ENCODE assay signal across 22 cellular contexts in the genomic region with DNA sequence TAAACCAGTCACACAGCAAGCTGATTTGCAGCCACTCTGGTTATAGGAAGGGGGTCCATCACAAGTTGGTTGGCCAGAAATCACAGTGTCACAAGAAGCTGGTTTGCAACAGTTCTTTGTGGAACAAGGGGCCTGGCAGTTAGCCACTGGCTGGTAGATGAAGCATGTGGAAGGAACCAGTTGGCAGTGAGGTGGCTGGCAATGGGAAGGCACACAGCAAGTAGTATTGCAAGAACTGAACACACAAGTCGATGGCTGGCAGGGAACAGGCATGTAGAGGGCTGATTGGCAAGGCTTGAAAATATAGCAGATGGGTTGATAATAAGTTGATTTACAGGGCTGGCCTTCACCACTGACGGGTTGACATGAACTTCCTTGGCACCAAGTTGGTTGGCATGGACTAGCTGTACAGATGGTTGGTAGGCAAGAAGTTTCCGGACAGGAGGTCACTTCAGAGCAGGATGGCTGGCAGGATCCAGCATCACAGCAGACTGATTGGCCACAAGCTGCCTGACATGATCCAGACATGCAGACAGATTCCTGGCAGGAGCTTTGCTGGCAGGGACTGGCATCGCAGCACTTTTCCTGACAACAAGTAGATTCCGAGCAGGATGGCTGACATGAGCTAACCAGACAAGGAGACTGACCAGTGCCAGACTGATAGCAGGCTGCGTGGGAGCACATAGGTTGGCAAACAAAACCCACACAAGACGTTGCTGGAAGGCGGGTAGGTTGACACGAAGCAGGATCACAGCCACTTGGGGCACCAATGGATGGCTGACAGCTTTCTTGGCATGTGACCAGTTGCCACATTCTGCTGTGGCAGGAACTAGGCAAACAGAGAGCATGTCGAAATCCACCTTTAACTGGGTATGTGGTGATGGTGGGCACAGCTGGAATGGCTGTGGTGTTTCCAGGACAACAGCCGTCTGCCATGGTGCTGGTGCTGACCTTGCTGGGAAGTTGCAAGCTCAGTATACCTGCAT. TPM values are rescaled to one million over a fixed set of nuclear protein-coding genes. Genes with fewer than 3 reads are reported as not detected.
A peak's percentile ranks its signal among the peaks of the same experiment; 100 is the strongest.
DNase-seq lines count a peak whose midpoint lies in the region; ATAC-seq, FAIRE-seq and TF ChIP-seq lines count a peak whose summit lies in the region.
"Had no signal": no experiment of that assay in that cellular context is flagged by ENCODE, and none has a peak within 500 bp of the region (broad histone marks: within the 10 kb centered on the region; RNA-seq: fewer than 3 reads in every experiment).

A gene with protein sequence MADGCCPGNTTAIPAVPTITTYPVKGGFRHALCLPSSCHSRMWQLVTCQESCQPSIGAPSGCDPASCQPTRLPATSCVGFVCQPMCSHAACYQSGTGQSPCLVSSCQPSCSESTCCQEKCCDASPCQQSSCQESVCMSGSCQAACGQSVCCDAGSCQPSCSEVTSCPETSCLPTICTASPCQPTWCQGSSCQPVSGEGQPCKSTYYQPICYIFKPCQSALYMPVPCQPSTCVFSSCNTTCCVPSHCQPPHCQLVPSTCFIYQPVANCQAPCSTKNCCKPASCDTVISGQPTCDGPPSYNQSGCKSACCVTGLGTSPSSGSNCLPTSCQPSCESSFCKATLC (minus strand): TSS at position 936 of the 986 bp plus-strand sequence. CDS start 0 bp downstream, at position 936.

- H2BK5ac ChIP-seq in IMR-90 (ENCODE audit: low read depth, low read length, poor library complexity, severe bottlenecking): no peak within 1 kb of the TSS

- 47% methylated on average over 7 of the region's 11 CpGs; no CpG with 5 or more reads in 1 of the 2 experiments for WGBS in IMR-90 (ENCODE audit: extremely low coverage in 2 of 2, insufficient read length in 1 of 2), 2 experiments
- WGBS in mammary epithelial cell (ENCODE audit: low coverage, missing lambda C conversion rate): 18% methylated on average over 8 of the region's 11 CpGs
- 36 to 41% methylated on average over 11 of the region's 11 CpGs for WGBS in heart right ventricle, 2 donors
- 15% methylated on average over 8 of the region's 11 CpGs for WGBS in HepG2 (ENCODE audit: low lambda C conversion rate)

- POLR2A ChIA-PET in IMR-90 (lab: Charles Lee; ENCODE audit: unreplicated experiment) (no interaction called here), HepG2 (lab: Yijun Ruan, JAX) (no interaction called here)

- no peaks in the 10 kb centered on the region for H3K79me2 ChIP-seq in mammary epithelial cell (ENCODE audit: insufficient read depth, low read length)
- no peaks in the 10 kb centered on the region for H3K79me2 ChIP-seq in HepG2 (ENCODE audit: insufficient read depth, low read length)

- no peaks in the 10 kb centered on the region for H3K27me3 ChIP-seq in CD4-positive, CD25-positive, alpha-beta regulatory T cell (ENCODE audit: control insufficient read depth, insufficient read depth, low read length)
- H3K27me3 ChIP-seq in IMR-90 (ENCODE audit: control insufficient read depth, insufficient read depth, low read length) (peaks cover 2% of the 10 kb centered on the region; the same call in 1 of the 2 replicates), mammary epithelial cell (ENCODE audit: insufficient read depth, low read length) (no peaks in the 10 kb centered on the region), heart right ventricle (peaks cover 0 to 13% (median 0%) of the 10 kb centered on the region in 7 donors), HepG2 (ENCODE audit: control insufficient read depth in 1 of 2, insufficient read depth in 2 of 2, low read length in 2 of 2) (peaks cover 2 to 30% of the 10 kb centered on the region in 2 experiments; a peak in 3 of 5 replicates)
- H3K27me3 ChIP-seq: cardiac muscle cell, ovary had no signal

- FAIRE-seq in HepG2 (lab: Jason Lieb, UNC): no peak

- H3K18ac ChIP-seq in IMR-90 (ENCODE audit: low read depth, low read length): no peak within 1 kb of the TSS

- H3K27ac Mint-ChIP-seq in CD4-positive, CD25-positive, alpha-beta regulatory T cell: peak within 1 kb of the TSS in 2 of 3 donors; percentile 16 to 74
- H3K27ac Mint-ChIP-seq: activated T-helper 17 cell treated with anti-CD3 and anti-CD28 coated beads, Interleukin-2, amount 50 U/mL, for 72 hours; T-helper 17 cell had no signal

- dilution Hi-C loops in IMR-90 (cut with HindIII; ENCODE audit: low sequenced_read_pairs, unreplicated experiment): no loop called here
- dilution Hi-C loops in mammary epithelial cell (cut with HindIII; ENCODE audit: low sequenced_read_pairs): no loop called here

- no peak within 1 kb of the TSS for H2BK15ac ChIP-seq in IMR-90 (ENCODE audit: low read depth, low read length)

- H4K91ac ChIP-seq in IMR-90 (ENCODE audit: insufficient read depth, low read depth, low read length): no peak within 1 kb of the TSS

- H3K4me3 Mint-ChIP-seq in CD4-positive, CD25-positive, alpha-beta regulatory T cell: no peak within 1 kb of the TSS
- H3K4me3 Mint-ChIP-seq: activated T-helper 17 cell treated with anti-CD3 and anti-CD28 coated beads, Interleukin-2, amount 50 U/mL, for 72 hours; T-helper 17 cell had no signal

- no peak within 1 kb of the TSS for H3K27ac ChIP-seq in CD4-positive, CD25-positive, alpha-beta regulatory T cell (ENCODE audit: insufficient read depth, low read length, poor library complexity, severe bottlenecking)
- no peak within 1 kb of the TSS for H3K27ac ChIP-seq in IMR-90 (ENCODE audit: insufficient read depth, low read length)
- peak within 1 kb of the TSS; percentile 73 for H3K27ac ChIP-seq in mammary epithelial cell (ENCODE audit: insufficient read depth, low read depth, low read length)
- peak within 1 kb of the TSS in 3 of 10 donors; percentile 5 to 39 (median 26) for H3K27ac ChIP-seq in heart right ventricle
- H3K27ac ChIP-seq in HepG2 (ENCODE audit: extremely low read length, insufficient read depth, low read length): no peak within 1 kb of the TSS
- H3K27ac ChIP-seq: cardiac muscle cell, ovary had no signal

- H4K8ac ChIP-seq in IMR-90 (ENCODE audit: low read depth in 2 of 2, low read length in 2 of 2): no peak within 1 kb of the TSS

- H4K20me1 ChIP-seq in IMR-90 (ENCODE audit: insufficient read depth, low read length) (no peaks in the 10 kb centered on the region), mammary epithelial cell (ENCODE audit: insufficient read depth, low read length) (no peaks in the 10 kb centered on the region), HepG2 (ENCODE audit: insufficient read depth, low read length) (no peaks in the 10 kb centered on the region)

- no peak within 1 kb of the TSS for H2BK120ac ChIP-seq in IMR-90 (ENCODE audit: low read depth, low read length)

- H3K36me3 Mint-ChIP-seq in CD4-positive, CD25-positive, alpha-beta regulatory T cell: peaks cover 3% of the 10 kb centered on the region

- CTCF ChIA-PET in IMR-90 (lab: Yijun Ruan, JAX): no interaction called here
- CTCF ChIA-PET in mammary epithelial cell (lab: Charles Lee; ENCODE audit: low non-redundant PET): no interaction called here
- CTCF ChIA-PET in HepG2 (lab: Yijun Ruan, JAX; ENCODE audit: low intra/inter-chr PET ratio, low total read pairs): no interaction called here

- no peak within 1 kb of the TSS for H2BK20ac ChIP-seq in IMR-90 (ENCODE audit: low read depth, low read length)

- no peak within 1 kb of the TSS for H2AK9ac ChIP-seq in IMR-90 (replicated peaks; ENCODE audit: low read depth, low read length, poor library complexity)

- in situ Hi-C loops in IMR-90 (cut with MboI; ENCODE audit: low sequenced_read_pairs): no loop called here
- in situ Hi-C loops in mammary epithelial cell (cut with MboI; ENCODE audit: low sequenced_read_pairs in 2 of 2): no loop called here
- in situ Hi-C loops in HepG2 (cut with HindIII; ENCODE audit: extremely low pct_ligation_motif_present, low pct_unique_long_range_greater_than_20kb): no loop called here

- intact Hi-C loops in IMR-90 (cut with micrococcal nuclease) (no loop called here), mammary epithelial cell (cut with micrococcal nuclease) (no loop called here), heart right ventricle (cut with DNase I) (loop anchor here in 1 of 10 donors (1.0 to 10.0 kb wide), 2 partner anchors 162 to 193 kb away; no protein-coding TSS in a partner anchor), HepG2 (cut with micrococcal nuclease; ENCODE audit: unreplicated experiment) (no loop called here)

- TF ChIP-seq RAD21 in IMR-90 (IDR thresholded peaks at IDR 0.05; ENCODE audit: low read length): no peak
- no peak for TF ChIP-seq RAD21 in HepG2 (CRISPR knock-in tag; IDR thresholded peaks at IDR 0.05)

- peaks cover 11% of the 10 kb centered on the region for H3K4me1 ChIP-seq in CD4-positive, CD25-positive, alpha-beta regulatory T cell (ENCODE audit: control insufficient read depth, insufficient read depth, low read length, poor library complexity, severe bottlenecking)
- H3K4me1 ChIP-seq in IMR-90 (ENCODE audit: control insufficient read depth, insufficient read depth, low read length) (no peaks in the 10 kb centered on the region), mammary epithelial cell (ENCODE audit: insufficient read depth, low read length) (peaks cover 27% of the 10 kb centered on the region), heart right ventricle (peaks cover 0 to 10% (median 4%) of the 10 kb centered on the region in 9 donors), HepG2 (ENCODE audit: insufficient read depth, low read length) (no peaks in the 10 kb centered on the region)

- TF ChIP-seq EP300 in HepG2 (IDR thresholded peaks at IDR 0.05; ENCODE audit: low read depth in 2 of 2, low read length in 2 of 2) (no peak), HepG2 (CRISPR knock-in tag; IDR thresholded peaks at IDR 0.05; ENCODE audit: borderline replicate concordance) (no peak)

- H3K23ac ChIP-seq in IMR-90 (ENCODE audit: low read depth, low read length): no peak within 1 kb of the TSS

- H3K27me3 Mint-ChIP-seq in CD4-positive, CD25-positive, alpha-beta regulatory T cell: no peaks in the 10 kb centered on the region
- H3K27me3 Mint-ChIP-seq: activated T-helper 17 cell treated with anti-CD3 and anti-CD28 coated beads, Interleukin-2, amount 50 U/mL, for 72 hours had no signal

- peaks cover 9 to 40% (median 26%) of the 10 kb centered on the region in 4 donors for H3K4me1 Mint-ChIP-seq in CD4-positive, CD25-positive, alpha-beta regulatory T cell

- H3K79me1 ChIP-seq in IMR-90 (ENCODE audit: low read depth in 1 of 2, low read length in 2 of 2): no peaks in the 10 kb centered on the region

- H3K9me1 ChIP-seq in IMR-90 (ENCODE audit: insufficient read depth, low read length): peaks cover 5% of the 10 kb centered on the region; the same call in 1 of the 2 replicates

- 0 out of 2 replicates have a peak within 1 kb of the TSS, but pooled peaks have one; percentile 4 for H2AK5ac ChIP-seq in IMR-90 (ENCODE audit: low read depth, low read length)

- no peak for ATAC-seq in CD4-positive, CD25-positive, alpha-beta regulatory T cell (ENCODE audit: low read depth in 2 of 2)
- ATAC-seq in IMR-90 (ENCODE audit: low read depth) (no peak), heart right ventricle (peak; percentile 87 to 98 (median 95)), HepG2 (no peak)
- ATAC-seq: activated T-helper 17 cell treated with anti-CD3 and anti-CD28 coated beads, Interleukin-2, amount 50 U/mL, for 72 hours; left lobe of liver; T-helper 17 cell had no signal

- H3K14ac ChIP-seq in IMR-90 (replicated peaks; ENCODE audit: low read depth, low read length): no peak within 1 kb of the TSS

- DNase-seq in CD4-positive, CD25-positive, alpha-beta regulatory T cell: no peak
- no peak for DNase-seq in IMR-90
- DNase-seq in mammary epithelial cell: no peak
- DNase-seq in heart right ventricle: peak; percentile 51 to 78
- no peak for DNase-seq in GDM1 (lab: John Stamatoyannopoulos, UW)
- DNase-seq in ecto neural progenitor cell (ENCODE audit: low spot score): no peak
- DNase-seq in HepG2 (ENCODE audit: low spot score): no peak
- DNase-seq in NCI-H2196 (lab: John Stamatoyannopoulos, UW; ENCODE audit: unreplicated experiment): no peak
- DNase-seq: activated CD4-positive, CD25-positive, alpha-beta regulatory T cell; Calu3; effector CD8-positive, alpha-beta T cell; H7; NCI-H1092; NCI-H2171; ovary; stimulated activated CD4-positive, alpha-beta T cell treated with anti-CD3 and anti-CD28 coated beads, Interleukin-2, amount 100 ng/mL, for 48 hours; T-helper 17 cell had no signal

- BruUV-seq in IMR-90 (replicated peaks; lab: Mats Ljungman, UMichigan): no TSS peak
- BruUV-seq in mammary epithelial cell (replicated peaks; lab: Mats Ljungman, UMichigan): no TSS peak
- BruUV-seq in HepG2 (replicated peaks; lab: Mats Ljungman, UMichigan): no TSS peak

- H3K9ac ChIP-seq in IMR-90 (ENCODE audit: low read depth, low read length) (no peak within 1 kb of the TSS), mammary epithelial cell (ENCODE audit: insufficient read depth, low read length) (no peak within 1 kb of the TSS), HepG2 (ENCODE audit: insufficient read depth, low read depth, low read length) (no peak within 1 kb of the TSS)

- H3K4me3 ChIP-seq in CD4-positive, CD25-positive, alpha-beta regulatory T cell (ENCODE audit: low read depth, low read length): no peak within 1 kb of the TSS
- no peak within 1 kb of the TSS for H3K4me3 ChIP-seq in IMR-90 (ENCODE audit: insufficient read depth, low read depth, low read length)
- H3K4me3 ChIP-seq in mammary epithelial cell (replicated peaks in 1 of 3; ENCODE audit: insufficient read depth in 1 of 3, low read depth in 2 of 3, low read length in 3 of 3): no peak within 1 kb of the TSS
- no peak within 1 kb of the TSS for H3K4me3 ChIP-seq in heart right ventricle
- no peak within 1 kb of the TSS for H3K4me3 ChIP-seq in HepG2 (replicated peaks in 1 of 3; ENCODE audit: insufficient read depth in 1 of 3, low read depth in 2 of 3, low read length in 3 of 3)
- H3K4me3 ChIP-seq: cardiac muscle cell, ovary had no signal

- peak within 1 kb of the TSS; percentile 27; the same call in 1 of the 2 replicates for H3K4ac ChIP-seq in IMR-90 (ENCODE audit: low read depth, low read length)

- TF ChIP-seq CTCF in IMR-90 (conservative IDR thresholded peaks at IDR 0.05; ENCODE audit: low read depth, low read length): no peak
- TF ChIP-seq CTCF in mammary epithelial cell (conservative IDR thresholded peaks at IDR 0.05 in 1 of 2, IDR thresholded peaks at IDR 0.05 in 1 of 2; ENCODE audit: extremely low read depth in 1 of 2, insufficient read depth in 1 of 2, low read depth in 1 of 2, low read length in 2 of 2): no peak
- no peak for TF ChIP-seq CTCF in heart right ventricle (IDR thresholded peaks at IDR 0.05)
- no peak for TF ChIP-seq CTCF in HepG2 (CRISPR knock-in tag; IDR thresholded peaks at IDR 0.05)

- H3K4me2 ChIP-seq in IMR-90 (ENCODE audit: low read depth, low read length) (no peak within 1 kb of the TSS), mammary epithelial cell (ENCODE audit: insufficient read depth, low read depth, low read length) (peak within 1 kb of the TSS; percentile 73), HepG2 (ENCODE audit: low read depth, low read length) (no peak within 1 kb of the TSS)

- H3K56ac ChIP-seq in IMR-90 (ENCODE audit: extremely low read depth, insufficient read depth, low read length): no peak within 1 kb of the TSS

- H3K9me3 Mint-ChIP-seq in CD4-positive, CD25-positive, alpha-beta regulatory T cell: peaks cover 0 to 5% (median 3%) of the 10 kb centered on the region in 7 donors
- H3K9me3 Mint-ChIP-seq: activated T-helper 17 cell treated with anti-CD3 and anti-CD28 coated beads, Interleukin-2, amount 50 U/mL, for 72 hours had no signal

- H3K9me3 ChIP-seq in CD4-positive, CD25-positive, alpha-beta regulatory T cell (ENCODE audit: control insufficient read depth in 2 of 2, low read length in 2 of 2): no peaks in the 10 kb centered on the region
- H3K9me3 ChIP-seq in IMR-90 (ENCODE audit: control insufficient read depth, insufficient read depth, low read length) (no peaks in the 10 kb centered on the region), mammary epithelial cell (replicated peaks; ENCODE audit: insufficient read depth, low read length) (no peaks in the 10 kb centered on the region), heart right ventricle (peaks cover 0 to 20% (median 0%) of the 10 kb centered on the region in 11 donors), HepG2 (ENCODE audit: low read length) (no peaks in the 10 kb centered on the region)
- H3K9me3 ChIP-seq: ovary had no signal

- no peaks in the 10 kb centered on the region for H3K36me3 ChIP-seq in CD4-positive, CD25-positive, alpha-beta regulatory T cell (ENCODE audit: control insufficient read depth, insufficient read depth, low read length)
- no peaks in the 10 kb centered on the region for H3K36me3 ChIP-seq in IMR-90 (ENCODE audit: control insufficient read depth, insufficient read depth, low read length)
- no peaks in the 10 kb centered on the region for H3K36me3 ChIP-seq in mammary epithelial cell (ENCODE audit: insufficient read depth, low read length)
- H3K36me3 ChIP-seq in heart right ventricle: no peaks in the 10 kb centered on the region
- no peaks in the 10 kb centered on the region for H3K36me3 ChIP-seq in HepG2 (replicated peaks in 1 of 2; ENCODE audit: control insufficient read depth in 1 of 2, insufficient read depth in 2 of 2, low read length in 2 of 2)
- H3K36me3 ChIP-seq: cardiac muscle cell, ovary had no signal

- TF ChIP-seq POLR2A in IMR-90 (IDR thresholded peaks at IDR 0.05; ENCODE audit: low read depth, low read length) (no peak), HepG2 (IDR thresholded peaks at IDR 0.05; ENCODE audit: insufficient read depth in 1 of 2, low read depth in 2 of 2, low read length in 2 of 2) (no peak)

- H2AFZ ChIP-seq in IMR-90 (replicated peaks; ENCODE audit: low read length, poor library complexity) (peak within 1 kb of the TSS; percentile 47), mammary epithelial cell (ENCODE audit: low read depth, low read length) (peak within 1 kb of the TSS; percentile 69), HepG2 (ENCODE audit: low read length) (no peak within 1 kb of the TSS)

- no peak within 1 kb of the TSS for H4K5ac ChIP-seq in IMR-90 (ENCODE audit: low read depth, low read length)

RNA-seq across cellular contexts. Expression of the gene that starts here (rescaled TPM):
- not detected for total RNA-seq in CD4-positive, CD25-positive, alpha-beta regulatory T cell
- under 1 TPM in 1 of 4 donors, not detected in 3; 0.63 TPM for polyA plus RNA-seq in CD4-positive, CD25-positive, alpha-beta regulatory T cell
- total RNA-seq in IMR-90 (2012; rRNA removed) (not detected in 2 replicates), mammary epithelial cell (under 1 TPM in 1 of 2 donors, not detected in 1; 0.17 TPM), heart right ventricle (not detected), HepG2 (2016; rRNA removed; fragmentation: Illumina TruSeq; extraction: Trizol) (not detected in 2 replicates)
- polyA plus RNA-seq in IMR-90 (2012; rRNA removed) (not detected in 2 replicates), mammary epithelial cell (not detected), heart right ventricle (not detected), HepG2 (2011; rRNA removed) (not detected in 2 replicates)
- polyA plus RNA-seq in IMR-90 (2012; cell fraction: cytosol; rRNA removed): not detected in 2 replicates
- 0.07 TPM in 1 of 2 replicates, not detected in the other for polyA plus RNA-seq in IMR-90 (2012; cell fraction: nucleus; rRNA removed; ENCODE audit: low replicate concordance)
- not detected for polyA minus RNA-seq in mammary epithelial cell
- not detected in 2 replicates for total RNA-seq in HepG2 (2016; cell fraction: cytosol; rRNA removed; fragmentation: Illumina TruSeq; extraction: Trizol; ENCODE audit: low read depth)
- not detected in 2 replicates for total RNA-seq in HepG2 (2016; cell fraction: insoluble cytoplasmic fraction; rRNA removed; fragmentation: Illumina TruSeq; extraction: Trizol)
- not detected in 2 replicates for total RNA-seq in HepG2 (2016; cell fraction: membrane; rRNA removed; fragmentation: Illumina TruSeq; extraction: Trizol)
- not detected in 2 replicates for total RNA-seq in HepG2 (2016; cell fraction: nucleus; rRNA removed; fragmentation: Illumina TruSeq; extraction: Trizol)
- not detected in 2 replicates for polyA plus RNA-seq in HepG2 (2011; cell fraction: cytosol; rRNA removed)
- not detected in 2 replicates for polyA plus RNA-seq in HepG2 (2011; cell fraction: nucleus; rRNA removed)
- polyA plus RNA-seq in HepG2 (2012): not detected in 2 replicates
- not detected in 2 replicates for polyA plus RNA-seq in HepG2 (2016; cell fraction: cytosol; fragmentation: Illumina TruSeq; extraction: Trizol; ENCODE audit: low read depth)
- polyA plus RNA-seq in HepG2 (2016; cell fraction: insoluble cytoplasmic fraction; fragmentation: Illumina TruSeq; extraction: Trizol; ENCODE audit: low read depth): not detected in 2 replicates
- not detected in 2 replicates for polyA plus RNA-seq in HepG2 (2016; cell fraction: membrane; fragmentation: Illumina TruSeq; extraction: Trizol; ENCODE audit: low read depth)
- polyA plus RNA-seq in HepG2 (2016; cell fraction: nucleus; fragmentation: Illumina TruSeq; extraction: Trizol; ENCODE audit: insufficient read depth, low read depth): not detected in 2 replicates
- 0.62 TPM in 1 of 2 replicates, not detected in the other for polyA minus RNA-seq in HepG2 (2011; rRNA and poly(A)+ RNA removed; ENCODE audit: low replicate concordance)
- not detected in 2 replicates for polyA minus RNA-seq in HepG2 (2011; cell fraction: cytosol; rRNA and poly(A)+ RNA removed)
- not detected in 2 replicates for polyA minus RNA-seq in HepG2 (2011; cell fraction: nucleus; rRNA and poly(A)+ RNA removed)
- total RNA-seq: activated T-helper 17 cell treated with anti-CD3 and anti-CD28 coated beads, Interleukin-2, amount 50 U/mL, for 72 hours; Calu3; cardiac muscle cell; H7; left lobe of liver; ovary; skeletal muscle tissue; T-helper 17 cell had no signal
- polyA plus RNA-seq: adipose tissue, cardiac muscle cell, ovary had no signal

Comparison
In these comparisons a context has a peak if more than half of its experiments do, and no peak if none do; other contexts are left out.
1. Peak in DNase-seq and ATAC-seq in heart right ventricle; RNA of the gene not detected or under 1 TPM.